Comparison of ENCODE assay signal across 8 cellular contexts in genomic region chr1:59903136-59903754, GRCh38. TPM values are rescaled to one million over a fixed set of nuclear protein-coding genes. Genes with fewer than 3 reads are reported as not detected.
DNase-seq lines count a peak whose midpoint lies in the region; ATAC-seq and TF ChIP-seq lines count a peak whose summit lies in the region.

No MANE protein-coding gene starts in this region.

- TF ChIP-seq POLR2A in body of pancreas (IDR thresholded peaks at IDR 0.05): no peak

- H3K27ac Mint-ChIP-seq in activated naive CD8-positive, alpha-beta T cell treated with anti-CD3 and anti-CD28 coated beads, Interleukin-2, amount 10 ng/mL, durations not matched to agents 7 days and 5 days: no peak overlapping the region
- H3K27ac Mint-ChIP-seq in activated naive CD8-positive, alpha-beta T cell treated with anti-CD3 and anti-CD28 coated beads for 36 hours: no peak overlapping the region

- peak; percentile 56 for ATAC-seq in activated naive CD8-positive, alpha-beta T cell treated with anti-CD3 and anti-CD28 coated beads, Interleukin-2, amount 10 ng/mL, durations not matched to agents 7 days and 5 days (ENCODE audit: low read depth)
- ATAC-seq in body of pancreas: peak; percentile 88
- peak; percentile 73 to 79 for ATAC-seq in lower lobe of right lung
- no peak for ATAC-seq in HG03442 (IDR thresholded peaks at IDR 0.05; ENCODE audit: unreplicated experiment)

- 14 to 20% methylated on average over 9 of the region's 9 CpGs for WGBS in body of pancreas, 2 donors

- H3K36me3 Mint-ChIP-seq in activated naive CD8-positive, alpha-beta T cell treated with anti-CD3 and anti-CD28 coated beads, Interleukin-2, amount 10 ng/mL, durations not matched to agents 7 days and 5 days: peaks cover 10% of the 10 kb centered on the region
- H3K36me3 Mint-ChIP-seq in activated naive CD8-positive, alpha-beta T cell treated with anti-CD3 and anti-CD28 coated beads for 36 hours: peaks cover 5% of the 10 kb centered on the region

- intact Hi-C loops in body of pancreas (cut with DNase I): no loop called here
- intact Hi-C loops in lower lobe of right lung (cut with DNase I): no loop called here

- H3K4me3 Mint-ChIP-seq in activated naive CD8-positive, alpha-beta T cell treated with anti-CD3 and anti-CD28 coated beads, Interleukin-2, amount 10 ng/mL, durations not matched to agents 7 days and 5 days: no peak overlapping the region
- no peak overlapping the region for H3K4me3 Mint-ChIP-seq in activated naive CD8-positive, alpha-beta T cell treated with anti-CD3 and anti-CD28 coated beads for 36 hours

- no peak overlapping the region for H3K4me3 ChIP-seq in H7 (ENCODE audit: insufficient read depth, low read depth, low read length)
- H3K4me3 ChIP-seq in body of pancreas: no peak overlapping the region
- H3K4me3 ChIP-seq in lower lobe of right lung: no peak overlapping the region

- POLR2A ChIA-PET in activated naive CD8-positive, alpha-beta T cell treated with anti-CD3 and anti-CD28 coated beads, Interleukin-2, amount 10 ng/mL, durations not matched to agents 7 days and 5 days (lab: Charles Lee): no interaction called here

- H3K9me3 ChIP-seq in body of pancreas: peaks cover 0 to 2% (median 0%) of the 10 kb centered on the region in 3 donors
- H3K9me3 ChIP-seq in lower lobe of right lung: no peaks in the 10 kb centered on the region

- peak; percentile 11 to 71 (median 56) for TF ChIP-seq CTCF in body of pancreas (IDR thresholded peaks at IDR 0.05)
- peak; percentile 38 for TF ChIP-seq CTCF in lower lobe of right lung (IDR thresholded peaks at IDR 0.05)

- no peaks in the 10 kb centered on the region for H3K27me3 Mint-ChIP-seq in activated naive CD8-positive, alpha-beta T cell treated with anti-CD3 and anti-CD28 coated beads, Interleukin-2, amount 10 ng/mL, durations not matched to agents 7 days and 5 days
- no peaks in the 10 kb centered on the region for H3K27me3 Mint-ChIP-seq in activated naive CD8-positive, alpha-beta T cell treated with anti-CD3 and anti-CD28 coated beads for 36 hours

- H3K27me3 ChIP-seq in H7 (ENCODE audit: control insufficient read depth, insufficient read depth, low read length) (no peaks in the 10 kb centered on the region), body of pancreas (no peaks in the 10 kb centered on the region), lower lobe of right lung (ENCODE audit: low read depth) (no peaks in the 10 kb centered on the region)

- H3K4me1 ChIP-seq in body of pancreas (peaks cover 6% of the 10 kb centered on the region), lower lobe of right lung (no peaks in the 10 kb centered on the region)

- peaks cover 3% of the 10 kb centered on the region for H3K4me1 Mint-ChIP-seq in activated naive CD8-positive, alpha-beta T cell treated with anti-CD3 and anti-CD28 coated beads, Interleukin-2, amount 10 ng/mL, durations not matched to agents 7 days and 5 days
- H3K4me1 Mint-ChIP-seq in activated naive CD8-positive, alpha-beta T cell treated with anti-CD3 and anti-CD28 coated beads for 36 hours: no peaks in the 10 kb centered on the region

- no peak for DNase-seq in activated naive CD8-positive, alpha-beta T cell treated with anti-CD3 and anti-CD28 coated beads, Interleukin-2, amount 10 ng/mL, durations not matched to agents 7 days and 5 days
- DNase-seq in activated naive CD8-positive, alpha-beta T cell treated with anti-CD3 and anti-CD28 coated beads for 36 hours: no peak
- DNase-seq in H7 (peak; percentile 48), NCI-H2171 (lab: John Stamatoyannopoulos, UW) (peak; percentile 10), body of pancreas (peak; percentile 42 to 61 (median 51)), lower lobe of right lung (no peak), cortex of kidney (lab: John Stamatoyannopoulos, UW) (no peak)

- H3K36me3 ChIP-seq in H7 (replicated peaks; ENCODE audit: control insufficient read depth, insufficient read depth, low read length) (no peaks in the 10 kb centered on the region), body of pancreas (replicated peaks in 1 of 2; ENCODE audit: insufficient read depth in 1 of 2, low read depth in 2 of 2) (no peaks in the 10 kb centered on the region), lower lobe of right lung (no peaks in the 10 kb centered on the region)

- H3K9me3 Mint-ChIP-seq in activated naive CD8-positive, alpha-beta T cell treated with anti-CD3 and anti-CD28 coated beads, Interleukin-2, amount 10 ng/mL, durations not matched to agents 7 days and 5 days: no peaks in the 10 kb centered on the region
- no peaks in the 10 kb centered on the region for H3K9me3 Mint-ChIP-seq in activated naive CD8-positive, alpha-beta T cell treated with anti-CD3 and anti-CD28 coated beads for 36 hours

- H3K27ac ChIP-seq in body of pancreas: no peak overlapping the region
- H3K27ac ChIP-seq in lower lobe of right lung: no peak overlapping the region

RNA-seq across cellular contexts. Expression of gene CYP2J2, which starts 23.3 kb away (rescaled TPM):
- 1 to 10 TPM; 2.9 to 3.6 TPM for total RNA-seq in activated naive CD8-positive, alpha-beta T cell treated with anti-CD3 and anti-CD28 coated beads, Interleukin-2, amount 10 ng/mL, durations not matched to agents 7 days and 5 days
- 1 to 10 TPM; 3.2 TPM for total RNA-seq in activated naive CD8-positive, alpha-beta T cell treated with anti-CD3 and anti-CD28 coated beads for 36 hours
- total RNA-seq in H7 (2014; rRNA removed; shearing (Covaris generic)): 0.26 and 0.52 TPM in 2 replicates
- total RNA-seq in body of pancreas (1 to 10 TPM; 2.3 to 4.9 TPM), lower lobe of right lung (2.7 TPM)

Comparison
In these comparisons a context has a peak if more than half of its experiments do, and no peak if none do; other contexts are left out.
1. DNase-seq: peak in H7 (single experiment), NCI-H2171 (single experiment) and body of pancreas (4 of 4); none in activated naive CD8-positive, alpha-beta T cell treated with anti-CD3 and anti-CD28 coated beads, Interleukin-2, amount 10 ng/mL, durations not matched to agents 7 days and 5 days (single experiment), activated naive CD8-positive, alpha-beta T cell treated with anti-CD3 and anti-CD28 coated beads for 36 hours (single experiment), lower lobe of right lung (single experiment) and cortex of kidney (single experiment).